In genomic region chr2:230879271-230879882, GRCh38 we compare ENCODE assay signal across 20 cellular contexts. TPM values are rescaled to one million over a fixed set of nuclear protein-coding genes. Genes with fewer than 3 reads are reported as not detected.
DNase-seq lines count a peak whose midpoint lies in the region; ATAC-seq, FAIRE-seq and TF ChIP-seq lines count a peak whose summit lies in the region.
"Had no signal": no experiment of that assay in that cellular context is flagged by ENCODE, and none has a peak within 500 bp of the region (broad histone marks: within the 10 kb centered on the region; RNA-seq: fewer than 3 reads in every experiment).

No MANE protein-coding gene starts in this region.

- no peak overlapping the region for H3K27ac ChIP-seq in CD4-positive, alpha-beta T cell (ENCODE audit: low read depth, low read length)
- H3K27ac ChIP-seq: testis had no signal

- H3K4me1 Mint-ChIP-seq in CD4-positive, alpha-beta T cell (ENCODE audit: low read depth), result peaks cover 10% of the 10 kb centered on the region
- H3K4me1 Mint-ChIP-seq in activated B cell treated with CpG ODN at 0.5 μM for 24 hours, result peaks cover 51% of the 10 kb centered on the region

- FAIRE-seq in GM12892 (lab: Jason Lieb, UNC), result peak; percentile 17

- no peaks in the 10 kb centered on the region for H3K27me3 ChIP-seq in CD4-positive, alpha-beta T cell (ENCODE audit: control insufficient read depth, insufficient read depth, low read length)
- H3K27me3 ChIP-seq: testis had no signal

- ATAC-seq in CD4-positive, alpha-beta T cell (ENCODE audit: poor library complexity), result no peak
- ATAC-seq in activated B cell treated with CpG ODN at 0.5 μM for 24 hours (ENCODE audit: low read depth) (no peak), mucosa of descending colon (peak; percentile 86), GM21447 (IDR thresholded peaks at IDR 0.05; ENCODE audit: unreplicated experiment) (no peak), HG02884 (IDR thresholded peaks at IDR 0.05; ENCODE audit: unreplicated experiment) (no peak)
- ATAC-seq: T-helper 17 cell had no signal

- H3K4me1 ChIP-seq in mucosa of descending colon (ENCODE audit: low read depth), result peaks cover 57% of the 10 kb centered on the region

- CTCF ChIA-PET in CD4-positive, alpha-beta T cell (lab: Charles Lee), result no interaction called here
- CTCF ChIA-PET in activated B cell treated with CpG ODN at 0.5 μM for 24 hours (lab: Charles Lee), result interaction anchor here (1.4 to 2.6 kb wide), 2 partner anchors 13 to 31 kb away, joined by 3 to 9 read pairs; no protein-coding TSS in a partner anchor

- peaks cover 32% of the 10 kb centered on the region for H3K36me3 Mint-ChIP-seq in CD4-positive, alpha-beta T cell (ENCODE audit: low read depth)
- peaks cover 31% of the 10 kb centered on the region for H3K36me3 Mint-ChIP-seq in activated B cell treated with CpG ODN at 0.5 μM for 24 hours (ENCODE audit: low read depth)

- POLR2A ChIA-PET in CD4-positive, alpha-beta T cell (lab: Charles Lee), result no interaction called here
- POLR2A ChIA-PET in activated B cell treated with CpG ODN at 0.5 μM for 24 hours (lab: Charles Lee), result interaction anchor here (1.1 to 2.2 kb wide), 3 partner anchors 12 to 585 kb away, joined by 3 to 9 read pairs (median 4); partner anchors contain the start of gene NCL

- no peak overlapping the region for H3K4me3 ChIP-seq in mucosa of descending colon
- H3K4me3 ChIP-seq: testis had no signal

- no peaks in the 10 kb centered on the region for H3K9me3 Mint-ChIP-seq in CD4-positive, alpha-beta T cell
- no peaks in the 10 kb centered on the region for H3K9me3 Mint-ChIP-seq in activated B cell treated with CpG ODN at 0.5 μM for 24 hours
- H3K9me3 Mint-ChIP-seq: CD4-positive, alpha-beta memory T cell; HFFc6 had no signal

- no peaks in the 10 kb centered on the region for H3K27me3 Mint-ChIP-seq in CD4-positive, alpha-beta T cell
- H3K27me3 Mint-ChIP-seq in activated B cell treated with CpG ODN at 0.5 μM for 24 hours, result no peaks in the 10 kb centered on the region
- H3K27me3 Mint-ChIP-seq: CD4-positive, alpha-beta memory T cell; T-helper 17 cell had no signal

- no peaks in the 10 kb centered on the region for H3K9me3 ChIP-seq in CD4-positive, alpha-beta T cell (ENCODE audit: control insufficient read depth, low read length)
- H3K9me3 ChIP-seq in mucosa of descending colon, result no peaks in the 10 kb centered on the region
- H3K9me3 ChIP-seq: testis had no signal

- TF ChIP-seq POLR2A in GM12892 (IDR thresholded peaks at IDR 0.05; ENCODE audit: low read depth, low read length), result no peak

- H3K4me3 Mint-ChIP-seq in CD4-positive, alpha-beta T cell, result no peak overlapping the region
- H3K4me3 Mint-ChIP-seq in activated B cell treated with CpG ODN at 0.5 μM for 24 hours, result no peak overlapping the region
- H3K4me3 Mint-ChIP-seq: HFFc6, T-helper 17 cell had no signal

- intact Hi-C loops in CD4-positive, alpha-beta T cell (cut with DNase I, micrococcal nuclease), result no loop called here
- intact Hi-C loops in activated B cell treated with CpG ODN at 0.5 μM for 24 hours (cut with micrococcal nuclease) (loop anchor here (2.0 kb wide), 1 partner anchor 15 kb away; the partner anchor contains the start of gene ITM2C), mucosa of descending colon (cut with DNase I, micrococcal nuclease) (no loop called here)

- no peak for TF ChIP-seq CTCF in CD4-positive, alpha-beta T cell (IDR thresholded peaks at IDR 0.05)
- TF ChIP-seq CTCF in activated B cell treated with CpG ODN at 0.5 μM for 24 hours (IDR thresholded peaks at IDR 0.05) (no peak), mucosa of descending colon (IDR thresholded peaks at IDR 0.05) (no peak)

- DNase-seq in CD4-positive, alpha-beta T cell, result no peak
- no peak for DNase-seq in GM12892 (ENCODE audit: insufficient read length)
- DNase-seq in activated B cell treated with CpG ODN at 0.5 μM for 24 hours, result no peak
- peak; percentile 80 to 93 (median 81) for DNase-seq in mucosa of descending colon
- DNase-seq in T1000 (lab: John Stamatoyannopoulos, UW), result no peak
- no peak for DNase-seq in medulla oblongata (ENCODE audit: extremely low spot score)
- DNase-seq: activated CD4-positive, alpha-beta T cell treated with anti-CD3 and anti-CD28 coated beads, Interleukin-2, amount 50 U/mL, for 4 hours; activated gamma-delta T cell; caudate nucleus; CD4-positive, alpha-beta memory T cell; HFFc6; hippocampal formation; NCI-H446; stimulated activated CD4-positive, alpha-beta T cell treated with anti-CD3 and anti-CD28 coated beads, Interleukin-12 subunit alpha, Interleukin-12 subunit beta, amount 100 ng/mL, for 4 hours; T-helper 17 cell; testis had no signal

- H3K36me3 ChIP-seq in mucosa of descending colon (ENCODE audit: low read depth), result no peaks in the 10 kb centered on the region

- H3K27ac Mint-ChIP-seq in CD4-positive, alpha-beta T cell, result peak overlapping the region; percentile 21
- peak overlapping the region; percentile 86 for H3K27ac Mint-ChIP-seq in activated B cell treated with CpG ODN at 0.5 μM for 24 hours
- H3K27ac Mint-ChIP-seq: HFFc6, T-helper 17 cell had no signal

RNA-seq across cellular contexts. Expression of gene ITM2C, which starts 14.6 kb away (rescaled TPM):
- 10 to 100 TPM; 19.8 to 21.5 TPM for total RNA-seq in CD4-positive, alpha-beta T cell
- 52.2 TPM for polyA plus RNA-seq in GM12892 (2012; ENCODE audit: missing spikeins)
- total RNA-seq in activated B cell treated with CpG ODN at 0.5 μM for 24 hours (102 and 117 TPM in 2 replicates), mucosa of descending colon (1,000 to 10,000 TPM; 1,048 to 2,192 (median 2,113) TPM)

RNA-seq across cellular contexts. Expression of gene GPR55, which starts 45.7 kb away (rescaled TPM):
- total RNA-seq in CD4-positive, alpha-beta T cell, result 1 to 10 TPM; 2.9 to 3.8 TPM
- polyA plus RNA-seq in GM12892 (2012; ENCODE audit: missing spikeins), result 15.5 TPM
- total RNA-seq in activated B cell treated with CpG ODN at 0.5 μM for 24 hours, result 4.5 and 6.3 TPM in 2 replicates
- total RNA-seq in mucosa of descending colon, result 1 to 10 TPM in 2 of 3 donors, under 1 TPM in 1; 0.99 to 1.1 (median 1.1) TPM
- total RNA-seq: epithelial cell of proximal tubule, HFFc6, lung microvascular endothelial cell had no signal

Comparison
In these comparisons a context has a peak if more than half of its experiments do, and no peak if none do; other contexts are left out.
1. DNase-seq: peak in mucosa of descending colon (3 of 3); none in CD4-positive, alpha-beta T cell (0 of 10), GM12892 (single experiment), activated B cell treated with CpG ODN at 0.5 μM for 24 hours (single experiment), T1000 (single experiment) and medulla oblongata (single experiment).